ENCODE assay signal across 8 cellular contexts in genomic region chr10:67697646-67698245, GRCh38. TPM values are rescaled to one million over a fixed set of nuclear protein-coding genes. Genes with fewer than 3 reads are reported as not detected.
A peak's percentile ranks its signal among the peaks of the same experiment; 100 is the strongest.
DNase-seq lines count a peak whose midpoint lies in the region; ATAC-seq lines count a peak whose summit lies in the region.

No MANE protein-coding gene starts in this region.

- no peak overlapping the region for H3K4me3 Mint-ChIP-seq in effector memory CD8-positive, alpha-beta T cell

- ATAC-seq in GM21390 (IDR thresholded peaks at IDR 0.05; ENCODE audit: unreplicated experiment), result peak; percentile 91
- ATAC-seq in effector memory CD8-positive, alpha-beta T cell (replicated peaks), result peak; percentile 72

- peaks cover 34 to 58% of the 10 kb centered on the region in 2 donors for H3K27me3 Mint-ChIP-seq in effector memory CD8-positive, alpha-beta T cell

- H3K4ac ChIP-seq in mesendoderm (ENCODE audit: low read depth, low read length), result no peak overlapping the region

- no peaks in the 10 kb centered on the region for H3K4me1 ChIP-seq in mesendoderm (ENCODE audit: control insufficient read depth, low read depth, low read length)

- H3K4me1 Mint-ChIP-seq in effector memory CD8-positive, alpha-beta T cell (ENCODE audit: low read depth in 2 of 2), result no peaks in the 10 kb centered on the region

- H3K36me3 ChIP-seq in mesendoderm (ENCODE audit: control insufficient read depth, insufficient read depth, low read length), result no peaks in the 10 kb centered on the region

- no peak overlapping the region for H4K5ac ChIP-seq in mesendoderm (ENCODE audit: low read length)

- DNase-seq in activated gamma-delta T cell treated with Interleukin-2 at 50 U/mL for 16 hours (peak; percentile 4), activated gamma-delta T cell (lab: John Stamatoyannopoulos, UW) (no peak), HT-29 (ENCODE audit: low spot score) (peak; percentile 75), RPMI7951 (ENCODE audit: low read depth) (peak; percentile 41), mesendoderm (peak; percentile 50), NCI-H187 treated with DMSO at 0.1 percent for 48 hours (lab: John Stamatoyannopoulos, UW) (no peak)
- DNase-seq in effector memory CD8-positive, alpha-beta T cell, result peak; percentile 15 to 29 (median 19)

- H3K27me3 ChIP-seq in mesendoderm (ENCODE audit: insufficient read depth, low read length, poor library complexity), result no peaks in the 10 kb centered on the region

- no peaks in the 10 kb centered on the region for H3K9me3 Mint-ChIP-seq in effector memory CD8-positive, alpha-beta T cell

- H3K27ac Mint-ChIP-seq in effector memory CD8-positive, alpha-beta T cell, result no peak overlapping the region

- WGBS in mesendoderm (ENCODE audit: extremely low coverage, insufficient coverage, low lambda C conversion rate), result no CpG with 5 or more reads among the region's 2 CpGs

- no peak overlapping the region for H3K27ac ChIP-seq in mesendoderm (ENCODE audit: low read depth, low read length)

- H2BK15ac ChIP-seq in mesendoderm (replicated peaks; ENCODE audit: low read depth), result no peak overlapping the region

- H2BK5ac ChIP-seq in mesendoderm (ENCODE audit: low read length), result no peak overlapping the region

- no peak overlapping the region for H4K8ac ChIP-seq in mesendoderm (ENCODE audit: low read depth, low read length)

- no peak overlapping the region for H3K9ac ChIP-seq in mesendoderm (ENCODE audit: low read length)

- no peak overlapping the region for H2AK5ac ChIP-seq in mesendoderm (ENCODE audit: low read length)

- H2BK120ac ChIP-seq in mesendoderm (ENCODE audit: low read depth, low read length), result no peak overlapping the region

- no peaks in the 10 kb centered on the region for H3K36me3 Mint-ChIP-seq in effector memory CD8-positive, alpha-beta T cell (ENCODE audit: insufficient read depth)

- H3K56ac ChIP-seq in mesendoderm (ENCODE audit: low read length), result no peak overlapping the region

- no peaks in the 10 kb centered on the region for H3K79me2 ChIP-seq in mesendoderm (ENCODE audit: control insufficient read depth, insufficient read depth, low read length)

- no peak overlapping the region for H3K23ac ChIP-seq in mesendoderm (ENCODE audit: low read length)

- no peak overlapping the region for H3K4me2 ChIP-seq in mesendoderm (ENCODE audit: low read length)

- no peak overlapping the region for H3K18ac ChIP-seq in mesendoderm (ENCODE audit: low read length)

- H3K79me1 ChIP-seq in mesendoderm (ENCODE audit: low read length), result no peaks in the 10 kb centered on the region

- H3K4me3 ChIP-seq in mesendoderm (ENCODE audit: low read length), result no peak overlapping the region

RNA-seq across cellular contexts. Expression of gene CTNNA3, which starts 1.8 kb away (rescaled TPM):
- not detected in 2 replicates for total RNA-seq in HT-29 (2014; rRNA removed; shearing (Covaris generic))
- not detected in 2 replicates for total RNA-seq in RPMI7951 (2014; rRNA removed; shearing (Covaris generic))
- polyA plus RNA-seq in mesendoderm (2013, experiment 1 of 2), result 2.2 TPM
- 1.8 TPM for polyA plus RNA-seq in mesendoderm (2013, experiment 2 of 2)

Comparison
In these comparisons a context has a peak if more than half of its experiments do, and no peak if none do; other contexts are left out.
1. DNase-seq: peak in activated gamma-delta T cell treated with Interleukin-2 at 50 U/mL for 16 hours (single experiment), HT-29 (single experiment), RPMI7951 (single experiment), effector memory CD8-positive, alpha-beta T cell (3 of 3) and mesendoderm (single experiment); none in activated gamma-delta T cell (single experiment) and NCI-H187 treated with DMSO at 0.1 percent for 48 hours (single experiment).